8 cellular contexts compared by ENCODE assay signal in genomic region chr2:73931531-73932500, GRCh38. TPM values are rescaled to one million over a fixed set of nuclear protein-coding genes. Genes with fewer than 3 reads are reported as not detected.
A peak's percentile ranks its signal among the peaks of the same experiment; 100 is the strongest.
DNase-seq lines count a peak whose midpoint lies in the region; ATAC-seq and TF ChIP-seq lines count a peak whose summit lies in the region.

No MANE protein-coding gene starts in this region.

- peaks cover 26% of the 10 kb centered on the region for H3K36me3 Mint-ChIP-seq in central memory CD8-positive, alpha-beta T cell (ENCODE audit: insufficient read depth)

- peaks cover 34% of the 10 kb centered on the region for H4K20me1 ChIP-seq in DOHH2 (ENCODE audit: control insufficient read depth, insufficient read depth, low read depth, low read length)

- no peaks in the 10 kb centered on the region for H3F3A ChIP-seq in DOHH2 (ENCODE audit: control insufficient read depth, insufficient read depth)

- H3K27me3 Mint-ChIP-seq in central memory CD8-positive, alpha-beta T cell, result no peaks in the 10 kb centered on the region

- H3K9me3 Mint-ChIP-seq in central memory CD8-positive, alpha-beta T cell, result no peaks in the 10 kb centered on the region

- H3K4me2 ChIP-seq in DOHH2 (ENCODE audit: low read length) (0 out of 2 replicates have a peak overlapping the region, but pooled peaks have one; percentile 8), skeletal muscle satellite cell (ENCODE audit: low read length) (peak overlapping the region; percentile 55)

- H3K27ac ChIP-seq in DOHH2 (ENCODE audit: low read depth, low read length), result no peak overlapping the region

- peaks cover 32% of the 10 kb centered on the region for H3K4me1 ChIP-seq in DOHH2 (ENCODE audit: control insufficient read depth, low read length)
- peaks cover 60% of the 10 kb centered on the region for H3K4me1 ChIP-seq in skeletal muscle satellite cell (ENCODE audit: control insufficient read depth, insufficient read depth, low read length)

- H3K4me3 ChIP-seq in DOHH2 (ENCODE audit: low read length) (no peak overlapping the region), skeletal muscle satellite cell (ENCODE audit: low read length) (peak overlapping the region; percentile 12)

- peak overlapping the region; percentile 4 for H3K27ac Mint-ChIP-seq in central memory CD8-positive, alpha-beta T cell (ENCODE audit: low read depth)

- peaks cover 59% of the 10 kb centered on the region for H3K4me1 Mint-ChIP-seq in central memory CD8-positive, alpha-beta T cell

- H3K9me3 ChIP-seq in DOHH2 (ENCODE audit: control insufficient read depth, insufficient read depth, low read length) (no peaks in the 10 kb centered on the region), skeletal muscle satellite cell (replicated peaks; ENCODE audit: low read length) (no peaks in the 10 kb centered on the region)

- H3K4me3 Mint-ChIP-seq in central memory CD8-positive, alpha-beta T cell, result peak overlapping the region; percentile 0

- DNase-seq in activated CD4-positive, CD25-positive, alpha-beta regulatory T cell treated with anti-CD3 and anti-CD28 coated beads, Interleukin-2, amount 50 U/mL, for 72 hours, result peak; percentile 41
- no peak for DNase-seq in central memory CD8-positive, alpha-beta T cell (ENCODE audit: low spot score in 2 of 2)
- DNase-seq in SKM-1 (lab: John Stamatoyannopoulos, UW; ENCODE audit: unreplicated experiment), result no peak

- H3K79me2 ChIP-seq in DOHH2 (ENCODE audit: control insufficient read depth, low read length), result peaks cover 97% of the 10 kb centered on the region

- ATAC-seq in central memory CD8-positive, alpha-beta T cell (replicated peaks; ENCODE audit: extremely low read depth, poor library complexity, severe bottlenecking), result no peak
- no peak for ATAC-seq in HG02973 (IDR thresholded peaks at IDR 0.05; ENCODE audit: unreplicated experiment)
- ATAC-seq in HG02840 (IDR thresholded peaks at IDR 0.05; ENCODE audit: low FRiP score, unreplicated experiment), result no peak
- no peak for ATAC-seq in GM19397 (IDR thresholded peaks at IDR 0.05; ENCODE audit: unreplicated experiment)

- H3K9me2 ChIP-seq in DOHH2 (replicated peaks; ENCODE audit: control insufficient read depth, low read length), result no peaks in the 10 kb centered on the region

- peaks cover 86% of the 10 kb centered on the region for H3K36me3 ChIP-seq in DOHH2 (ENCODE audit: control insufficient read depth, low read length)
- peaks cover 16% of the 10 kb centered on the region for H3K36me3 ChIP-seq in skeletal muscle satellite cell (ENCODE audit: insufficient read depth, low read length)

- TF ChIP-seq CTCF in DOHH2 (IDR thresholded peaks at IDR 0.05; ENCODE audit: low read depth, low read length, poor library complexity, severe bottlenecking), result no peak

- H3K9ac ChIP-seq in skeletal muscle satellite cell (ENCODE audit: low read depth, low read length), result no peak overlapping the region

- no peaks in the 10 kb centered on the region for H3K27me3 ChIP-seq in DOHH2 (ENCODE audit: control insufficient read depth, low read length)
- H3K27me3 ChIP-seq in skeletal muscle satellite cell (ENCODE audit: control insufficient read depth, insufficient read depth, low read length), result no peaks in the 10 kb centered on the region

RNA-seq across cellular contexts. Expression of gene DGUOK, which starts 5.1 kb away (rescaled TPM):
- total RNA-seq in skeletal muscle satellite cell (2012; rRNA removed), result 55.5 and 60.8 TPM in 2 replicates

RNA-seq across cellular contexts. Expression of gene ACTG2, which starts 39.0 kb away (rescaled TPM):
- 0.25 and 1.3 TPM in 2 replicates for total RNA-seq in skeletal muscle satellite cell (2012; rRNA removed)

RNA-seq across cellular contexts. Expression of gene TET3, which starts 52.9 kb away (rescaled TPM):
- total RNA-seq in skeletal muscle satellite cell (2012; rRNA removed), result 2.3 and 2.6 TPM in 2 replicates
